Comparison of ENCODE assay signal across 1 cellular context in genomic region chr5:56706504-56706903, GRCh38.
TF ChIP-seq lines count a peak whose summit lies in the region.

No MANE protein-coding gene starts in this region.

TF ChIP-seq in GM12878, 131 proteins besides CTCF, POLR2A, EP300 and RAD21 (continued from another document):
- TF ChIP-seq USF2 (IDR thresholded peaks at IDR 0.05; ENCODE audit: borderline replicate concordance, low read depth, low read length) = no peak
- no peak for TF ChIP-seq CEBPB (IDR thresholded peaks at IDR 0.05; ENCODE audit: borderline replicate concordance in 1 of 2, low read depth in 2 of 2, low read length in 2 of 2)
- no peak for TF ChIP-seq RELB (IDR thresholded peaks at IDR 0.05; ENCODE audit: low read depth)
- no peak for TF ChIP-seq ZZZ3 (IDR thresholded peaks at IDR 0.05; ENCODE audit: control insufficient read depth, insufficient read length, low read depth)
- no peak for TF ChIP-seq RB1 (IDR thresholded peaks at IDR 0.05; ENCODE audit: borderline replicate concordance)
